Comparison of ENCODE assay signal across 28 cellular contexts in genomic region chr4:61446957-61447356, GRCh38.
"Had no signal": no experiment of that assay in that cellular context is flagged by ENCODE, and none has a peak within 500 bp of the region (broad histone marks: within the 10 kb centered on the region; RNA-seq: fewer than 3 reads in every experiment).

No MANE protein-coding gene starts in this region.

- H3K27ac Mint-ChIP-seq: activated naive CD4-positive, alpha-beta T cell treated with anti-CD3 and anti-CD28 coated beads for 36 hours; activated naive CD8-positive, alpha-beta T cell treated with anti-CD3 and anti-CD28 coated beads, Interleukin-2, amount 10 ng/mL, durations not matched to agents 7 days and 5 days; natural killer cell; neural progenitor cell; stimulated activated naive B cell treated with anti-CD40 and anti-IgM and Interleukin-4, amounts not matched to agents 10 μg/mL and 1 μg/mL and 100 μg/mL, for 72 hours had no signal

- H3K27me3 Mint-ChIP-seq: activated naive CD8-positive, alpha-beta T cell treated with anti-CD3 and anti-CD28 coated beads, Interleukin-2, amount 10 ng/mL, durations not matched to agents 7 days and 5 days; stimulated activated naive B cell treated with anti-CD40 and anti-IgM and Interleukin-4, amounts not matched to agents 10 μg/mL and 1 μg/mL and 100 μg/mL, for 72 hours had no signal

- H3K4me3 Mint-ChIP-seq: activated naive CD4-positive, alpha-beta T cell treated with anti-CD3 and anti-CD28 coated beads for 36 hours; activated naive CD8-positive, alpha-beta T cell treated with anti-CD3 and anti-CD28 coated beads, Interleukin-2, amount 10 ng/mL, durations not matched to agents 7 days and 5 days; natural killer cell; neural progenitor cell; stimulated activated naive B cell treated with anti-CD40 and anti-IgM and Interleukin-4, amounts not matched to agents 10 μg/mL and 1 μg/mL and 100 μg/mL, for 72 hours had no signal

- H3K4me1 Mint-ChIP-seq: activated naive CD8-positive, alpha-beta T cell treated with anti-CD3 and anti-CD28 coated beads, Interleukin-2, amount 10 ng/mL, durations not matched to agents 7 days and 5 days; natural killer cell; stimulated activated naive B cell treated with anti-CD40 and anti-IgM and Interleukin-4, amounts not matched to agents 10 μg/mL and 1 μg/mL and 100 μg/mL, for 72 hours had no signal

- H3K36me3 Mint-ChIP-seq: activated naive CD8-positive, alpha-beta T cell treated with anti-CD3 and anti-CD28 coated beads, Interleukin-2, amount 10 ng/mL, durations not matched to agents 7 days and 5 days; natural killer cell; stimulated activated naive B cell treated with anti-CD40 and anti-IgM and Interleukin-4, amounts not matched to agents 10 μg/mL and 1 μg/mL and 100 μg/mL, for 72 hours had no signal

- DNase-seq: activated CD4-positive, alpha-beta T cell treated with anti-CD3 and anti-CD28 coated beads for 48 hours; activated CD4-positive, alpha-beta T cell treated with anti-CD3 and anti-CD28 coated beads, Interleukin-2, amount 50 U/mL, for 48 hours; activated CD8-positive, alpha-beta memory T cell treated with anti-CD3 and anti-CD28 coated beads for 24 hours; activated effector memory CD4-positive, alpha-beta T cell treated with Interleukin-2 at 50 U/mL for 16 hours; activated naive CD4-positive, alpha-beta T cell treated with anti-CD3 and anti-CD28 coated beads for 36 hours; activated naive CD8-positive, alpha-beta T cell treated with anti-CD3 and anti-CD28 coated beads, Interleukin-2, amount 10 ng/mL, durations not matched to agents 7 days and 5 days; caudate nucleus; dermis blood vessel endothelial cell; effector CD4-positive, alpha-beta T cell; foreskin melanocyte; kidney glomerular epithelial cell; left lung; lower lobe of right lung; mesendoderm; natural killer cell; occipital lobe; right cardiac atrium; stimulated activated CD4-positive, alpha-beta T cell treated with anti-CD3 and anti-CD28 coated beads, Interleukin-15, amount 100 ng/mL, for 24 hours; stimulated activated CD4-positive, alpha-beta T cell treated with anti-CD3 and anti-CD28 coated beads, Interleukin-2, amount 100 ng/mL, for 24 hours; stimulated activated naive B cell treated with anti-CD40 and anti-IgM and Interleukin-4, amounts not matched to agents 10 μg/mL and 1 μg/mL and 100 μg/mL, for 72 hours; stomach; T-helper 1 cell; T-helper 9 cell; tibial artery had no signal

- ATAC-seq: activated CD4-positive, CD25-positive, alpha-beta regulatory T cell treated with anti-CD3 and anti-CD28 coated beads, Interleukin-2, amount 50 U/mL, for 24 hours; left lung; lower lobe of right lung; natural killer cell; right cardiac atrium; stimulated activated naive B cell treated with anti-CD40 and anti-IgM and Interleukin-4, amounts not matched to agents 10 μg/mL and 1 μg/mL and 100 μg/mL, for 72 hours had no signal

- H3K9me3 ChIP-seq: ascending aorta, esophagus muscularis mucosa, left lung, lower lobe of right lung, stomach, tibial artery had no signal

- H3K9me3 Mint-ChIP-seq: neural progenitor cell; stimulated activated naive B cell treated with anti-CD40 and anti-IgM and Interleukin-4, amounts not matched to agents 10 μg/mL and 1 μg/mL and 100 μg/mL, for 72 hours had no signal
